ENCODE assay signal across 9 cellular contexts in the genomic region with DNA sequence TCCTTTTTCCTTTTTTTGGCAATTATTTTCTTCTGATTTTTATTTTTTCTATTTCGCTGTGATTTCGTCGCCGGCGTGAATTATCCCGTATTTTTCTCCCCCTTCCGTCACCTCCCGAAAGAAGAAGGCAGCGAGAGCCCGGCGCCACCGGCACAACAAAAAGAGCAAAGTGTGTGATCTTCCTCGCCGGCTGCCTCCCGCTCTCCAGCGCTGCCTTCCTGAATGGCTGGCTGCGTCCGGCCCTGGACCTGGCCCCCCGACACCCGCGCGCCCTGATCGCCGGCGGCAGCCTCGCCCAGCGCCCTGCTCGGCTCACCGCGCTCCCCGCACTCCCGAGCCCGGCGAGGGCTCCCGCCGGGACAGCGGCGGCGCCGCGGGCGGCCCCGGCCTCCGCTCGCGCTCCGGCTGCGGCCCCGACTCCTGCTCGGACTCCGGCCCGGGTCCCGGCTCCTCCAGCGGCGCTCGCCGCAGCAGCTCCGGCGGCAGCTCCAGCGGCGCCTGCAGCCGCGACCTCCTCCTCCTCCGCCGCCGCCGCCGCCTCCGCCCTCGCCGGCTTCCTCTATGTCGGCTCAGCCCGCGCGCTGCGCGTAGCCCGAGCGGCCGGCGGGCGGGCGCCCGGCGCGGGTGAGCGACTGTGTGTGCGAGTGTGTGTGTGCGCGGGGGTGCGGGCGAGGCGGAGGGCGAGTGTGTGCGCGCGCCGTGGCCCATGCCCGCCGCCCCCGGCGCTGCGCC. TPM values are rescaled to one million over a fixed set of nuclear protein-coding genes. Genes with fewer than 3 reads are reported as not detected.
DNase-seq lines count a peak whose midpoint lies in the region; ATAC-seq and TF ChIP-seq lines count a peak whose summit lies in the region.
"Had no signal": no experiment of that assay in that cellular context is flagged by ENCODE, and none has a peak within 500 bp of the region (broad histone marks: within the 10 kb centered on the region; RNA-seq: fewer than 3 reads in every experiment).

No MANE protein-coding gene starts in this region.

- H3K4me3 ChIP-seq in PC-3 (ENCODE audit: low read length) (peak overlapping the region; percentile 86), testis (peak overlapping the region; percentile 59 to 65)

- H3K27ac ChIP-seq in PC-3 (ENCODE audit: low read length) (peak overlapping the region; percentile 70), caudate nucleus (ENCODE audit: low read depth, low read length) (peak overlapping the region; percentile 90), testis (peak overlapping the region in 1 of 2 donors; percentile 77)
- H3K27ac ChIP-seq: epithelial cell of prostate had no signal

- peak overlapping the region; percentile 91 for H3K4me2 ChIP-seq in PC-3 (ENCODE audit: low read length)

- POLR2A ChIA-PET in PC-3 (lab: Charles Lee; ENCODE audit: unreplicated experiment): interaction anchor here (0.6 kb wide), 2 partner anchors 218 to 666 kb away, joined by 3 read pairs; no protein-coding TSS in a partner anchor

- peak overlapping the region; percentile 75 for H3K9ac ChIP-seq in PC-3 (ENCODE audit: low read length)

- H3F3A ChIP-seq in PC-3 (ENCODE audit: low read length, unreplicated experiment): no peaks in the 10 kb centered on the region

- TF ChIP-seq POLR2A in testis (IDR thresholded peaks at IDR 0.05): no peak

- CTCF ChIA-PET in PC-3 (lab: Charles Lee): interaction anchor here (0.7 to 1.9 kb wide), 2 partner anchors 217 to 719 kb away, joined by 3 to 13 read pairs; no protein-coding TSS in a partner anchor

- H3K36me3 ChIP-seq in PC-3 (ENCODE audit: low read depth, low read length) (peaks cover 12% of the 10 kb centered on the region), testis (ENCODE audit: low read depth, missing control alignments) (no peaks in the 10 kb centered on the region)

- H2AFZ ChIP-seq in PC-3 (ENCODE audit: low read length): 0 out of 2 replicates have a peak overlapping the region, but pooled peaks have one; percentile 29

- peaks cover 71% of the 10 kb centered on the region for H3K79me2 ChIP-seq in PC-3 (ENCODE audit: low read length)

- intact Hi-C loops in PC-3 (cut with micrococcal nuclease): loop anchor here (1.0 to 10.0 kb wide), 13 partner anchors 23 to 1031 kb away; no protein-coding TSS in a partner anchor
- intact Hi-C loops in left colon (cut with DNase I, micrococcal nuclease): loop anchor here in 1 of 2 donors (10.0 kb wide), 1 partner anchor 331 kb away; no protein-coding TSS in a partner anchor
- intact Hi-C loops in testis (cut with DNase I; ENCODE audit: low total_unique reads): no loop called here

- no peak for TF ChIP-seq CTCF in PC-3 (conservative IDR thresholded peaks at IDR 0.05; ENCODE audit: low read depth, low read length)
- no peak for TF ChIP-seq CTCF in testis (IDR thresholded peaks at IDR 0.05)

- peaks cover 19% of the 10 kb centered on the region for H4K20me1 ChIP-seq in PC-3 (ENCODE audit: low read length)

- H3K4me1 ChIP-seq in PC-3 (ENCODE audit: insufficient read depth, low read length) (peaks cover 14% of the 10 kb centered on the region), testis (peaks cover 4% of the 10 kb centered on the region)

- no peaks in the 10 kb centered on the region for H3K9me2 ChIP-seq in PC-3 (replicated peaks; ENCODE audit: low read length)

- H3K9me3 ChIP-seq in PC-3 (ENCODE audit: low read length) (no peaks in the 10 kb centered on the region), testis (no peaks in the 10 kb centered on the region)

- ATAC-seq in HG02798 (IDR thresholded peaks at IDR 0.05; ENCODE audit: poor library complexity, unreplicated experiment): peak; percentile 40
- ATAC-seq in PC-3: peak; percentile 1; the same call in 1 of the 2 replicates
- peak; percentile 21 for ATAC-seq in left colon

- H3K27me3 ChIP-seq in PC-3 (ENCODE audit: low read length): no peaks in the 10 kb centered on the region
- no peaks in the 10 kb centered on the region for H3K27me3 ChIP-seq in testis

- BruUV-seq in PC-3 (replicated peaks; lab: Mats Ljungman, UMichigan): no TSS peak

- peak; percentile 48 for DNase-seq in activated CD4-positive, alpha-beta T cell treated with anti-CD3 and anti-CD28 coated beads for 48 hours
- no peak for DNase-seq in activated CD4-positive, alpha-beta T cell treated with anti-CD3 and anti-CD28 coated beads, Interleukin-2, amount 50 U/mL, for 1 hour
- DNase-seq in PC-3 (peak; percentile 57), caudate nucleus (lab: John Stamatoyannopoulos, UW) (peak in 10 of 61 donors; percentile 21 to 57 (median 38)), left colon (no peak), testis (no peak), HPDE6-E6E7 (ENCODE audit: extremely low spot score) (no peak)

- WGBS in testis, 2 donors: 0 to 1% methylated on average over 34 to 74 of the region's 103 CpGs

RNA-seq across cellular contexts. Expression of gene NR2F1, which starts 0.9 kb away (rescaled TPM):
- total RNA-seq in PC-3 (2014; rRNA removed): 88.4 and 118 TPM in 2 replicates
- total RNA-seq in left colon: 1 to 10 TPM; 2.7 to 4.9 TPM
- 10 to 100 TPM; 16.0 to 22.7 TPM for total RNA-seq in testis
- polyA plus RNA-seq in testis (ENCODE audit: insufficient read depth, low read depth, low replicate concordance): 16.9 TPM

RNA-seq across cellular contexts. Expression of gene NR2F1-AS1, which starts 2.9 kb away (rescaled TPM):
- total RNA-seq in PC-3 (2014; rRNA removed) (24.1 and 28.8 TPM in 2 replicates), left colon (1 to 10 TPM; 2.2 to 3.2 TPM), testis (10 to 100 TPM; 15.6 to 20.6 TPM)
- 24.8 TPM for polyA plus RNA-seq in testis (ENCODE audit: insufficient read depth, low read depth, low replicate concordance)

Comparison
In these comparisons a context has a peak if more than half of its experiments do, and no peak if none do; other contexts are left out.
1. DNase-seq: peak in activated CD4-positive, alpha-beta T cell treated with anti-CD3 and anti-CD28 coated beads for 48 hours (single experiment) and PC-3 (single experiment); none in activated CD4-positive, alpha-beta T cell treated with anti-CD3 and anti-CD28 coated beads, Interleukin-2, amount 50 U/mL, for 1 hour (single experiment), left colon (0 of 2), testis (single experiment) and HPDE6-E6E7 (single experiment).
2. Peak in every context shown above with its lines, with median percentiles within 50 percentile points of each other: ATAC-seq.